Comparison of ENCODE assay signal across 18 cellular contexts in the genomic region with DNA sequence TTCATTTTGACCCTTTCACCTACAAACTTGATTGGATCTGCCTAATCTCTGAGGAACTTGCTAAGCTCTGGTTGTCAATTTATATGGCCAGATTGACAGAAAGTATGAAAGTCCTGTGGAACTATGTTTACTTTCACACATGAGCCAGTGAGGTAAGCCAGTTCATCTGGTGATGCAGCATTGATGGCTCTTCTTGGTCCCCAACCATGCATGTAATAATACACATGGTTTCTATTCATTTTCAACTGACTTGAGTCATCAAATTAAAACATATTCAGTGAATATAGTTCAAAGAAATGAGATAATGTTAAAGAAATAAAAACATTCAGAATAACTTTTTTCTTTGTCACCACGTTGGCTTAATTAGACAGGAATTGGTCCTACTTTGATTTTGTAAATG.
"Had no signal": no experiment of that assay in that cellular context is flagged by ENCODE, and none has a peak within 500 bp of the region (broad histone marks: within the 10 kb centered on the region; RNA-seq: fewer than 3 reads in every experiment).

No MANE protein-coding gene starts in this region.

- H3K27ac Mint-ChIP-seq: dendritic cell treated with granulocyte-macrophage colony-stimulating factor and Interleukin-4, amounts not matched to agents 40 ng/mL and 50 ng/mL, for 4 days; effector memory CD8-positive, alpha-beta T cell; immature natural killer cell; naive thymus-derived CD4-positive, alpha-beta T cell; nephron progenitor cell had no signal

- H3K4me1 Mint-ChIP-seq: immature natural killer cell; naive thymus-derived CD4-positive, alpha-beta T cell; nephron progenitor cell had no signal

- ATAC-seq: effector memory CD8-positive, alpha-beta T cell; naive thymus-derived CD4-positive, alpha-beta T cell; psoas muscle; sciatic nerve had no signal

- H3K9me3 ChIP-seq: esophagus muscularis mucosa, psoas muscle, stomach, thoracic aorta, transverse colon had no signal

- H3K4me3 Mint-ChIP-seq: dendritic cell treated with granulocyte-macrophage colony-stimulating factor and Interleukin-4, amounts not matched to agents 40 ng/mL and 50 ng/mL, for 4 days; effector memory CD8-positive, alpha-beta T cell; immature natural killer cell; naive thymus-derived CD4-positive, alpha-beta T cell; nephron progenitor cell had no signal

- H3K27ac ChIP-seq: epithelial cell of prostate, esophagus muscularis mucosa, psoas muscle, stomach, thoracic aorta, transverse colon had no signal

- H3K9me3 Mint-ChIP-seq: dendritic cell treated with granulocyte-macrophage colony-stimulating factor and Interleukin-4, amounts not matched to agents 40 ng/mL and 50 ng/mL, for 4 days; effector memory CD8-positive, alpha-beta T cell; immature natural killer cell had no signal

- H3K36me3 Mint-ChIP-seq: immature natural killer cell; naive thymus-derived CD4-positive, alpha-beta T cell had no signal

- H3K4me1 ChIP-seq: psoas muscle, stomach, transverse colon had no signal

- H3K4me3 ChIP-seq: esophagus muscularis mucosa, psoas muscle, skin epidermis, stomach, thoracic aorta, transverse colon had no signal

- DNase-seq: cerebellar nuclear complex; effector memory CD8-positive, alpha-beta T cell; immature natural killer cell; mesendoderm; naive thymus-derived CD4-positive, alpha-beta T cell; nephron progenitor cell; psoas muscle; stimulated activated CD4-positive, alpha-beta T cell treated with anti-CD3 and anti-CD28 coated beads, Interleukin-2, amount 100 ng/mL, for 24 hours; stimulated activated naive CD4-positive, alpha-beta T cell; stomach; substantia nigra; transverse colon had no signal

- H3K36me3 ChIP-seq: esophagus muscularis mucosa, stomach, thoracic aorta, transverse colon had no signal

- H3K27me3 ChIP-seq: esophagus muscularis mucosa, stomach, transverse colon had no signal
